Comparison of ENCODE assay signal across 1 cellular context in genomic region chr12:12017798-12018197, GRCh38.
TF ChIP-seq lines count a peak whose summit lies in the region.

No MANE protein-coding gene starts in this region.

TF ChIP-seq in H1, 55 proteins besides CTCF, POLR2A, EP300 and RAD21:
- TF ChIP-seq YY1 (IDR thresholded peaks at IDR 0.05; ENCODE audit: low read depth, low read length) (no peak), SAP30 (IDR thresholded peaks at IDR 0.05; ENCODE audit: insufficient read depth, insufficient replicate concordance, low read length) (no peak), GTF2F1 (IDR thresholded peaks at IDR 0.05; ENCODE audit: borderline replicate concordance, low read depth, low read length) (no peak), RNF2 (IDR thresholded peaks at IDR 0.05; ENCODE audit: borderline replicate concordance, low read depth, low read length, missing control alignments, poor library complexity, severe bottlenecking) (no peak), TAF7 (optimal IDR thresholded peaks at IDR 0.05; ENCODE audit: borderline replicate concordance, low read depth, low read length) (no peak), CBX5 (IDR thresholded peaks at IDR 0.05; ENCODE audit: low read depth, low read length) (no peak), KDM5A (IDR thresholded peaks at IDR 0.05; ENCODE audit: low read length) (no peak)
